27 cellular contexts compared by ENCODE assay signal in the genomic region with DNA sequence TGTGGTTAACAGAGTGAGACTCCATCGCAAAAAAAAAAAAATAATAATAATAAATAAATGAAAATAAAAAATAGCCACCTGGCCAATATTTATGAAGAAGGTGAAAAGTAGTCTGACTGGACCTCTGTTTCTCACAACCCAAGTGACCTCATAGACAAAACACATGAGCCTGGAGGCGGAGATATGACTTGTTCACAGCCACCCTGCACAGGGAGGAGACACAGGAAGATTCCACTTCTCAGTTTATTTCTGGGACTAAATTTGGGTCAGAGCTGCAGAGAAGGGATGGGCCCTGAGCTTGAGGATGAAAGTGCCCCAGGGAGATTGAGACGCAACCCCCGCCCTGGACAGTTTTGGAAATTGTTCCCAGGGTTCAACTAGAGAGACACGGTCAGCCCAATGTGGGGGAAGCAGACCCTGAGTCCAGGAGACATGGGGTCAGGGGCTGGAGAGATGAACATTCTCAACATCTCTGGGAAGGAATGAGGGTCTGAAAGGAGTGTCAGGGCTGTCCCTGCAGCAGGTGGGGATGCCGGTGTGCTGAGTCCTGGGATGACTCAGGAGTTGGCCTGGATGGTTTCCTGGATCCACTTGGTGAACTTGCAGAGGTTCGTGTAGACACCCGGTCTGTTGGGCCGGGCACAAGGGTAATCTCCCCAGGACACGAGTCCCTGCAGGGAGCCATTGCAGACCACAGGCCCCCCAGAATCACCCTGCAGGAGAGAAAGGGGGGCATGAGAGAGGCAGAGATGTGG. TPM values are rescaled to one million over a fixed set of nuclear protein-coding genes. Genes with fewer than 3 reads are reported as not detected.
"Had no signal": no experiment of that assay in that cellular context is flagged by ENCODE, and none has a peak within 500 bp of the region (broad histone marks: within the 10 kb centered on the region; RNA-seq: fewer than 3 reads in every experiment).

No MANE protein-coding gene starts in this region.

- H3K9me3 ChIP-seq: adrenal gland, SJSA1 had no signal

- H3K27ac ChIP-seq: adrenal gland, KMS-11, SJSA1 had no signal

- H3K36me3 ChIP-seq: adrenal gland, SJSA1 had no signal

- H3K4me1 Mint-ChIP-seq: activated naive CD8-positive, alpha-beta T cell treated with anti-CD3 and anti-CD28 coated beads, Interleukin-2, amount 10 ng/mL, durations not matched to agents 7 days and 5 days had no signal

- H3K27ac Mint-ChIP-seq: activated CD8-positive, alpha-beta T cell treated with anti-CD3 and anti-CD28 coated beads, Interleukin-2, amount 10 ng/mL, durations not matched to agents 7 days and 5 days; activated naive CD8-positive, alpha-beta T cell treated with anti-CD3 and anti-CD28 coated beads, Interleukin-2, amount 10 ng/mL, durations not matched to agents 7 days and 5 days; T-helper 1 cell treated with Interleukin-12 subunit alpha and Interleukin-12 subunit beta and Interleukin-4 antibody, amounts not matched to agents 30 μg/mL and 1 μg/mL, for 36 hours had no signal

- ATAC-seq: activated CD4-positive, CD25-positive, alpha-beta regulatory T cell treated with anti-CD3 and anti-CD28 coated beads, Interleukin-2, amount 50 U/mL, for 24 hours; activated CD8-positive, alpha-beta T cell treated with anti-CD3 and anti-CD28 coated beads, Interleukin-2, amount 10 ng/mL, durations not matched to agents 7 days and 5 days; Panc1; SK-N-SH treated with all-trans-retinoic acid at 6 μM for 48 hours had no signal

- DNase-seq: activated CD4-positive, alpha-beta T cell treated with anti-CD3 and anti-CD28 coated beads for 4 hours; activated CD4-positive, alpha-beta T cell treated with anti-CD3 and anti-CD28 coated beads, Interleukin-2, amount 50 U/mL, for 4 hours; activated CD8-positive, alpha-beta memory T cell treated with anti-CD3 and anti-CD28 coated beads, Interleukin-2, amount 50 U/mL, for 48 hours; activated CD8-positive, alpha-beta T cell treated with anti-CD3 and anti-CD28 coated beads, Interleukin-2, amount 10 ng/mL, durations not matched to agents 7 days and 5 days; activated naive CD4-positive, alpha-beta T cell treated with anti-CD3 and anti-CD28 coated beads, Interleukin-2, amount 50 U/mL, for 16 hours; activated naive CD8-positive, alpha-beta T cell treated with anti-CD3 and anti-CD28 coated beads, Interleukin-2, amount 10 ng/mL, durations not matched to agents 7 days and 5 days; activated T-cell treated with anti-CD3 and anti-CD28 coated beads, Interleukin-2, amount 50 U/mL, for 1 hour; adrenal gland; anterior cingulate cortex; central memory CD4-positive, alpha-beta T cell; MV-4-11; NCI-H1092 treated with DMSO at 0.1 percent for 48 hours; NCI-H1417 treated with DMSO at 0.1 percent for 48 hours; NCI-H1694; NCI-H2081; NCI-H446; NCI-H524; RPMI8226; SHP77; SW 1271 had no signal

- H3K4me2 ChIP-seq: KMS-11 had no signal

- H3K4me3 Mint-ChIP-seq: activated CD8-positive, alpha-beta T cell treated with anti-CD3 and anti-CD28 coated beads, Interleukin-2, amount 10 ng/mL, durations not matched to agents 7 days and 5 days; activated naive CD8-positive, alpha-beta T cell treated with anti-CD3 and anti-CD28 coated beads, Interleukin-2, amount 10 ng/mL, durations not matched to agents 7 days and 5 days; T-helper 1 cell treated with Interleukin-12 subunit alpha and Interleukin-12 subunit beta and Interleukin-4 antibody, amounts not matched to agents 30 μg/mL and 1 μg/mL, for 36 hours had no signal

- H3K4me3 ChIP-seq: adrenal gland, SJSA1 had no signal

- H3K9ac ChIP-seq: KMS-11 had no signal

- H3K4me1 ChIP-seq: adrenal gland, SJSA1 had no signal

- H3K36me3 Mint-ChIP-seq: activated naive CD8-positive, alpha-beta T cell treated with anti-CD3 and anti-CD28 coated beads, Interleukin-2, amount 10 ng/mL, durations not matched to agents 7 days and 5 days had no signal

- H3K9me3 Mint-ChIP-seq: activated naive CD8-positive, alpha-beta T cell treated with anti-CD3 and anti-CD28 coated beads, Interleukin-2, amount 10 ng/mL, durations not matched to agents 7 days and 5 days; T-helper 1 cell treated with Interleukin-12 subunit alpha and Interleukin-12 subunit beta and Interleukin-4 antibody, amounts not matched to agents 30 μg/mL and 1 μg/mL, for 36 hours had no signal

RNA-seq across cellular contexts. Expression of a gene that starts 9.6 kb away (rescaled TPM):
- total RNA-seq: activated CD8-positive, alpha-beta T cell treated with anti-CD3 and anti-CD28 coated beads, Interleukin-2, amount 10 ng/mL, durations not matched to agents 7 days and 5 days; activated naive CD8-positive, alpha-beta T cell treated with anti-CD3 and anti-CD28 coated beads, Interleukin-2, amount 10 ng/mL, durations not matched to agents 7 days and 5 days; adrenal gland; SJSA1 had no signal
- polyA plus RNA-seq: adrenal gland had no signal

RNA-seq across cellular contexts. Expression of a gene that starts 26.1 kb away (rescaled TPM):
- total RNA-seq: activated CD8-positive, alpha-beta T cell treated with anti-CD3 and anti-CD28 coated beads, Interleukin-2, amount 10 ng/mL, durations not matched to agents 7 days and 5 days; activated naive CD8-positive, alpha-beta T cell treated with anti-CD3 and anti-CD28 coated beads, Interleukin-2, amount 10 ng/mL, durations not matched to agents 7 days and 5 days; adrenal gland; MCF 10A; SJSA1 had no signal
- polyA plus RNA-seq: adrenal gland had no signal

RNA-seq across cellular contexts. Expression of a gene that starts 32.1 kb away (rescaled TPM):
- total RNA-seq: activated CD8-positive, alpha-beta T cell treated with anti-CD3 and anti-CD28 coated beads, Interleukin-2, amount 10 ng/mL, durations not matched to agents 7 days and 5 days; activated naive CD8-positive, alpha-beta T cell treated with anti-CD3 and anti-CD28 coated beads, Interleukin-2, amount 10 ng/mL, durations not matched to agents 7 days and 5 days; MCF 10A; SJSA1 had no signal

RNA-seq across cellular contexts. Expression of a gene that starts 40.5 kb away (rescaled TPM):
- total RNA-seq: activated CD8-positive, alpha-beta T cell treated with anti-CD3 and anti-CD28 coated beads, Interleukin-2, amount 10 ng/mL, durations not matched to agents 7 days and 5 days; activated naive CD8-positive, alpha-beta T cell treated with anti-CD3 and anti-CD28 coated beads, Interleukin-2, amount 10 ng/mL, durations not matched to agents 7 days and 5 days; adrenal gland; MCF 10A; SJSA1 had no signal

RNA-seq across cellular contexts. Expression of a gene that starts 58.2 kb away (rescaled TPM):
- total RNA-seq: activated CD8-positive, alpha-beta T cell treated with anti-CD3 and anti-CD28 coated beads, Interleukin-2, amount 10 ng/mL, durations not matched to agents 7 days and 5 days; activated naive CD8-positive, alpha-beta T cell treated with anti-CD3 and anti-CD28 coated beads, Interleukin-2, amount 10 ng/mL, durations not matched to agents 7 days and 5 days; adrenal gland; MCF 10A; SJSA1 had no signal
